9 cellular contexts compared by ENCODE assay signal in genomic region chrX:40952855-40953254, GRCh38.
DNase-seq lines count a peak whose midpoint lies in the region; ATAC-seq and TF ChIP-seq lines count a peak whose summit lies in the region.
"Had no signal": no experiment of that assay in that cellular context is flagged by ENCODE, and none has a peak within 500 bp of the region (broad histone marks: within the 10 kb centered on the region; RNA-seq: fewer than 3 reads in every experiment).

No MANE protein-coding gene starts in this region.

- intact Hi-C loops in psoas muscle (cut with DNase I) = no loop called here

- peak; percentile 32 for ATAC-seq in GM18498 (IDR thresholded peaks at IDR 0.05; ENCODE audit: unreplicated experiment)
- no peak for ATAC-seq in psoas muscle
- no peak for ATAC-seq in GM19455 (IDR thresholded peaks at IDR 0.05; ENCODE audit: unreplicated experiment)
- ATAC-seq in GM18858 (IDR thresholded peaks at IDR 0.05; ENCODE audit: unreplicated experiment) = no peak

- no peaks in the 10 kb centered on the region for H3K36me3 ChIP-seq in psoas muscle (ENCODE audit: insufficient read depth in 1 of 2, low read depth in 1 of 2)

- H3K27ac ChIP-seq in psoas muscle = no peak overlapping the region

- TF ChIP-seq CTCF in choroid plexus epithelial cell (conservative IDR thresholded peaks at IDR 0.05; ENCODE audit: low read depth, low read length) (no peak), psoas muscle (IDR thresholded peaks at IDR 0.05) (no peak)

- H3K4me1 ChIP-seq in psoas muscle = no peaks in the 10 kb centered on the region

- peak; percentile 59 for DNase-seq in LHCN-M2 (ENCODE audit: low read depth)
- peak; percentile 22 for DNase-seq in choroid plexus epithelial cell (ENCODE audit: low read depth)
- DNase-seq in psoas muscle = no peak
- no peak for DNase-seq in activated effector memory CD4-positive, alpha-beta T cell treated with anti-CD3 and anti-CD28 coated beads, Interleukin-2, amount 50 U/mL, for 16 hours
- no peak for DNase-seq in NCI-H146 treated with DMSO at 0.1 percent for 48 hours (lab: John Stamatoyannopoulos, UW; ENCODE audit: unreplicated experiment)

- peaks cover 0 to 16% (median 0%) of the 10 kb centered on the region in 3 donors for H3K27me3 ChIP-seq in psoas muscle (ENCODE audit: insufficient read depth in 3 of 3, low read length in 2 of 3)

- 20 to 36% (median 27%) methylated on average over 4 of the region's 4 CpGs for WGBS in psoas muscle, 3 donors

- H3K4me3 ChIP-seq in choroid plexus epithelial cell (ENCODE audit: low read depth, low read length) (peak overlapping the region; percentile 37), psoas muscle (peak overlapping the region; percentile 35)
- H3K4me3 ChIP-seq: lung had no signal

- no peaks in the 10 kb centered on the region for H3K9me3 ChIP-seq in psoas muscle

Comparison
In these comparisons a context has a peak if more than half of its experiments do, and no peak if none do; other contexts are left out.
1. DNase-seq: peak in LHCN-M2 (single experiment) and choroid plexus epithelial cell (single experiment); none in psoas muscle (0 of 2), activated effector memory CD4-positive, alpha-beta T cell treated with anti-CD3 and anti-CD28 coated beads, Interleukin-2, amount 50 U/mL, for 16 hours (single experiment) and NCI-H146 treated with DMSO at 0.1 percent for 48 hours (single experiment).